8 cellular contexts compared by ENCODE assay signal in the genomic region with DNA sequence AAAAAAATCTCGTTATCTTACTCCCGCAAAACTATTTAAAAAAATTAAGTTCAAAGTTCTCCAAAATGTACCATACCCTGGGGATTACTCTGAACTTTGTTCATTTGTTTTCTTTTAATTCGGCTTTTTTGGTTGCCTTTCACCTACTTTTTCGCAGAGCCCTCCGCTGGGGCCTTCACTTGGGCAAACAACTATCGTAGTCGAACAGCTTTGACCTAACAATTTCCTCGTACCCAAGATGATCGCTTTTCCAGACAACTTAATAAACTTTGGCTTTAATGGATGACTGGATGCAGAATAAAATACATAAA. TPM values are rescaled to one million over a fixed set of nuclear protein-coding genes. Genes with fewer than 3 reads are reported as not detected.
DNase-seq lines count a peak whose midpoint lies in the region; ATAC-seq and TF ChIP-seq lines count a peak whose summit lies in the region.

No MANE protein-coding gene starts in this region.

- CTCF ChIA-PET in Panc1 (lab: Charles Lee): no interaction called here

- no peak for ATAC-seq in Panc1

- H3K9me3 ChIP-seq in Panc1 (ENCODE audit: control insufficient read depth, insufficient read depth, low read depth, low read length): no peaks in the 10 kb centered on the region
- no peaks in the 10 kb centered on the region for H3K9me3 ChIP-seq in sigmoid colon

- no peak for TF ChIP-seq POLR2A in sigmoid colon (IDR thresholded peaks at IDR 0.05)

- in situ Hi-C loops in Panc1 (cut with HindIII; ENCODE audit: low pct_unique_long_range_greater_than_20kb, low sequenced_read_pairs): no loop called here

- intact Hi-C loops in Panc1 (cut with micrococcal nuclease; ENCODE audit: unreplicated experiment) (no loop called here), sigmoid colon (cut with DNase I) (loop anchor here (5.0 kb wide), 1 partner anchor 282 kb away; no protein-coding TSS in a partner anchor)

- H3K4me1 ChIP-seq in Panc1 (ENCODE audit: control insufficient read depth, insufficient read depth, low read length) (peaks cover 22% of the 10 kb centered on the region), sigmoid colon (peaks cover 0 to 39% (median 34%) of the 10 kb centered on the region in 4 donors)

- POLR2A ChIA-PET in Panc1 (lab: Charles Lee): interaction anchor here (1.2 to 1.3 kb wide), 2 partner anchors 11 to 25 kb away, joined by 3 to 5 read pairs; a partner anchor contains a TSS

- no peaks in the 10 kb centered on the region for H3K27me3 ChIP-seq in GM06990 (replicated peaks; ENCODE audit: control insufficient read depth, insufficient read depth, low read length)
- no peaks in the 10 kb centered on the region for H3K27me3 ChIP-seq in Panc1 (ENCODE audit: control insufficient read depth, insufficient read depth, low read length)
- no peaks in the 10 kb centered on the region for H3K27me3 ChIP-seq in sigmoid colon

- H3K4me3 ChIP-seq in GM06990 (replicated peaks; ENCODE audit: low read depth, low read length) (peak overlapping the region; percentile 82), Panc1 (ENCODE audit: low read depth in 2 of 2, low read length in 2 of 2) (peak overlapping the region; percentile 52 to 78), epithelial cell of esophagus (ENCODE audit: low read length) (peak overlapping the region; percentile 72), sigmoid colon (peak overlapping the region; percentile 64 to 69 (median 66))

- DNase-seq in GM06990 (ENCODE audit: extremely low read depth, insufficient read length) (no peak), Panc1 (ENCODE audit: low read depth, low spot score) (peak; percentile 39), epithelial cell of esophagus (ENCODE audit: low read depth) (no peak), sigmoid colon (no peak), NCI-H1092 (lab: John Stamatoyannopoulos, UW) (no peak), NCI-H748 (lab: John Stamatoyannopoulos, UW; ENCODE audit: unreplicated experiment) (no peak), NCI-H526 (lab: John Stamatoyannopoulos, UW) (no peak), NCI-H446 (lab: John Stamatoyannopoulos, UW) (no peak)

- WGBS in sigmoid colon, 2 donors: 4 to 13% methylated on average over 9 of the region's 9 CpGs

- H3K36me3 ChIP-seq in GM06990 (ENCODE audit: control insufficient read depth, insufficient read depth, low read length) (no peaks in the 10 kb centered on the region), Panc1 (ENCODE audit: control insufficient read depth, insufficient read depth, low read length) (no peaks in the 10 kb centered on the region; the same call in 1 of the 2 replicates), sigmoid colon (no peaks in the 10 kb centered on the region)

- TF ChIP-seq EP300 in sigmoid colon (IDR thresholded peaks at IDR 0.05): no peak

- BruUV-seq in Panc1 (replicated peaks; lab: Mats Ljungman, UMichigan): TSS peak; percentile 97

- no peak for TF ChIP-seq CTCF in GM06990 (IDR thresholded peaks at IDR 0.05; ENCODE audit: insufficient read depth, low read length, poor library complexity, severe bottlenecking)
- TF ChIP-seq CTCF in Panc1 (IDR thresholded peaks at IDR 0.05): no peak
- no peak for TF ChIP-seq CTCF in epithelial cell of esophagus (IDR thresholded peaks at IDR 0.05; ENCODE audit: insufficient read depth, low read depth, low read length, missing control alignments)
- no peak for TF ChIP-seq CTCF in sigmoid colon (IDR thresholded peaks at IDR 0.05)

- H3K27ac ChIP-seq in Panc1 (ENCODE audit: low read length): peak overlapping the region; percentile 99
- H3K27ac ChIP-seq in sigmoid colon: peak overlapping the region; percentile 85 to 92 (median 90)

RNA-seq across cellular contexts. Expression of a gene that starts 2.7 kb away (rescaled TPM):
- total RNA-seq in Panc1 (2021; ENCODE audit: unreplicated experiment): 5.3 TPM
- 7.9 TPM for polyA plus RNA-seq in Panc1 (2012; ENCODE audit: insufficient read length)
- total RNA-seq in sigmoid colon: 10 to 100 TPM in 1 of 4 donors, 1 to 10 TPM in 3; 5.2 to 10.7 (median 7.0) TPM
- 10 to 100 TPM; 19.1 to 27.0 (median 24.0) TPM for polyA plus RNA-seq in sigmoid colon

RNA-seq across cellular contexts. Expression of a gene that starts 5.4 kb away (rescaled TPM):
- total RNA-seq in Panc1 (2021; ENCODE audit: unreplicated experiment) (84.4 TPM), sigmoid colon (10 to 100 TPM; 36.0 to 63.5 (median 60.2) TPM)
- 124 TPM for polyA plus RNA-seq in Panc1 (2012; ENCODE audit: insufficient read length)
- 10 to 100 TPM; 28.8 to 50.4 (median 31.4) TPM for polyA plus RNA-seq in sigmoid colon

RNA-seq across cellular contexts. Expression of a gene that starts 25.0 kb away (rescaled TPM):
- 23.6 TPM for total RNA-seq in Panc1 (2021; ENCODE audit: unreplicated experiment)
- 28.6 TPM for polyA plus RNA-seq in Panc1 (2012; ENCODE audit: insufficient read length)
- 1 to 10 TPM; 5.2 to 8.0 (median 6.7) TPM for total RNA-seq in sigmoid colon
- polyA plus RNA-seq in sigmoid colon: 10 to 100 TPM in 1 of 3 donors, 1 to 10 TPM in 2; 4.2 to 11.8 (median 6.7) TPM

RNA-seq across cellular contexts. Expression of a gene that starts 26.6 kb away (rescaled TPM):
- 77.2 TPM for total RNA-seq in Panc1 (2021; ENCODE audit: unreplicated experiment)
- polyA plus RNA-seq in Panc1 (2012; ENCODE audit: insufficient read length): 102 TPM
- 10 to 100 TPM; 27.2 to 57.6 (median 38.4) TPM for total RNA-seq in sigmoid colon
- polyA plus RNA-seq in sigmoid colon: 10 to 100 TPM in 1 of 3 donors, 1 to 10 TPM in 2; 3.7 to 31.0 (median 4.8) TPM

RNA-seq across cellular contexts. Expression of a gene that starts 45.4 kb away (rescaled TPM):
- total RNA-seq in Panc1 (2021; ENCODE audit: unreplicated experiment): 0.64 TPM
- polyA plus RNA-seq in Panc1 (2012; ENCODE audit: insufficient read length): 0.30 TPM
- 10 to 100 TPM; 28.0 to 35.5 (median 30.4) TPM for total RNA-seq in sigmoid colon
- polyA plus RNA-seq in sigmoid colon: 10 to 100 TPM in 1 of 3 donors, 1 to 10 TPM in 2; 4.9 to 17.6 (median 7.2) TPM
